In the genomic region with DNA sequence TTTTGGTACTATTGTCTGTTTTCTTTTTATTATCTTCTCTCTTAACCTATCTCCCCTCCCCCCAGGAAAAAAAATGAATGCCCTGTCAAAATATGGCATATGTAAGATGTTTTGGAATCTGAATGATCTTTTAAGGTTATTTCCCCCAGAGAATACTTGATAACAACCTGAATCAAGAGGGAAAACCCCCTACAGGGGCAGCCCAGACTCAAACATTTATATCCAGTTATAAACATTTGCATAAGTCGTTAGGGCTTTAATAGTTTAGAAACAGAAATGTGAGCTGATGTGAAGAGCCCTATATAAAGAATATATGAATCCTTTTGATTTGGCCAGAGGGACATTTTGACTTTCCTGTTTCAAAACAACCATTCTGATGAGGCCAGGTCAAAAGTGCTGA, we compare ENCODE assay signal across 22 cellular contexts.
DNase-seq lines count a peak whose midpoint lies in the region; ATAC-seq and TF ChIP-seq lines count a peak whose summit lies in the region.
"Had no signal": no experiment of that assay in that cellular context is flagged by ENCODE, and none has a peak within 500 bp of the region (broad histone marks: within the 10 kb centered on the region; RNA-seq: fewer than 3 reads in every experiment).

No MANE protein-coding gene starts in this region.

- peaks cover 16% of the 10 kb centered on the region for H3F3A ChIP-seq in neural progenitor cell (ENCODE audit: low read depth)

- H3K36me3 ChIP-seq in KMS-11 (ENCODE audit: insufficient read depth) = no peaks in the 10 kb centered on the region
- no peaks in the 10 kb centered on the region for H3K36me3 ChIP-seq in neural progenitor cell
- H3K36me3 ChIP-seq: suprapubic skin had no signal

- no peaks in the 10 kb centered on the region for H3K27me3 ChIP-seq in KMS-11 (ENCODE audit: insufficient read depth, low read depth)
- no peaks in the 10 kb centered on the region for H3K27me3 ChIP-seq in neural progenitor cell
- H3K27me3 ChIP-seq: suprapubic skin had no signal

- POLR2A ChIA-PET in activated CD8-positive, alpha-beta T cell treated with anti-CD3 and anti-CD28 coated beads for 36 hours (lab: Charles Lee) = interaction anchor here (0.6 kb wide), 1 partner anchor 84 kb away, joined by 3 read pairs; no protein-coding TSS in a partner anchor
- POLR2A ChIA-PET in activated CD8-positive, alpha-beta T cell treated with anti-CD3 and anti-CD28 coated beads, Interleukin-2, amount 10 ng/mL, durations not matched to agents 7 days and 5 days (lab: Charles Lee) = interaction anchor here (0.6 kb wide), 1 partner anchor 37 kb away, joined by 5 read pairs; no protein-coding TSS in a partner anchor
- POLR2A ChIA-PET in GM10248 (lab: Yijun Ruan, JAX) = no interaction called here

- TF ChIP-seq CTCF in activated CD8-positive, alpha-beta T cell treated with anti-CD3 and anti-CD28 coated beads for 36 hours (IDR thresholded peaks at IDR 0.05) = no peak
- no peak for TF ChIP-seq CTCF in KMS-11 (conservative IDR thresholded peaks at IDR 0.05; ENCODE audit: low read depth, low read length)
- no peak for TF ChIP-seq CTCF in neural progenitor cell (IDR thresholded peaks at IDR 0.05)
- TF ChIP-seq CTCF in GM10248 (IDR thresholded peaks at IDR 0.05; ENCODE audit: control extremely low read depth, extremely low read depth, low read depth, missing control alignments) = no peak

- H3K4me2 ChIP-seq in KMS-11 = peak overlapping the region; percentile 49
- no peak overlapping the region for H3K4me2 ChIP-seq in neural progenitor cell

- no peak overlapping the region for H3K4me3 ChIP-seq in KMS-11 (IDR thresholded peaks at IDR 0.05; ENCODE audit: insufficient read depth, low read depth, low read length)
- no peak overlapping the region for H3K4me3 ChIP-seq in neural progenitor cell
- H3K4me3 ChIP-seq: SK-N-MC, suprapubic skin had no signal

- no peaks in the 10 kb centered on the region for H3K79me2 ChIP-seq in KMS-11 (ENCODE audit: insufficient read depth, low read depth)
- no peaks in the 10 kb centered on the region for H3K79me2 ChIP-seq in neural progenitor cell (ENCODE audit: low read depth)

- H3K27ac Mint-ChIP-seq in activated CD8-positive, alpha-beta T cell treated with anti-CD3 and anti-CD28 coated beads for 36 hours = peak overlapping the region; percentile 67
- H3K27ac Mint-ChIP-seq in activated CD8-positive, alpha-beta T cell treated with anti-CD3 and anti-CD28 coated beads, Interleukin-2, amount 10 ng/mL, durations not matched to agents 7 days and 5 days = no peak overlapping the region
- peak overlapping the region; percentile 62 for H3K27ac Mint-ChIP-seq in activated naive CD8-positive, alpha-beta T cell
- no peak overlapping the region for H3K27ac Mint-ChIP-seq in neural progenitor cell
- H3K27ac Mint-ChIP-seq: T-helper 2 cell treated with Interferon-gamma antibody and Interleukin-4, amounts not matched to agents 5 μg/mL and 100 μg/mL, for 36 hours had no signal

- peaks cover 47% of the 10 kb centered on the region for H3K4me1 Mint-ChIP-seq in activated CD8-positive, alpha-beta T cell treated with anti-CD3 and anti-CD28 coated beads for 36 hours (ENCODE audit: low read depth)
- H3K4me1 Mint-ChIP-seq in activated CD8-positive, alpha-beta T cell treated with anti-CD3 and anti-CD28 coated beads, Interleukin-2, amount 10 ng/mL, durations not matched to agents 7 days and 5 days (ENCODE audit: low read depth) = peaks cover 12% of the 10 kb centered on the region
- H3K4me1 Mint-ChIP-seq in activated naive CD8-positive, alpha-beta T cell (ENCODE audit: low read depth) = peaks cover 49% of the 10 kb centered on the region
- H3K4me1 Mint-ChIP-seq in neural progenitor cell = peaks cover 25% of the 10 kb centered on the region

- peak; percentile 25 for DNase-seq in activated CD8-positive, alpha-beta T cell treated with anti-CD3 and anti-CD28 coated beads for 36 hours
- no peak for DNase-seq in activated CD8-positive, alpha-beta T cell treated with anti-CD3 and anti-CD28 coated beads, Interleukin-2, amount 10 ng/mL, durations not matched to agents 7 days and 5 days
- DNase-seq in neural progenitor cell (ENCODE audit: low spot score) (no peak), NCI-H226 (no peak), GM10248 (ENCODE audit: extremely low spot score) (no peak)
- DNase-seq: activated CD4-positive, alpha-beta T cell treated with anti-CD3 and anti-CD28 coated beads, Interleukin-2, amount 50 U/mL, for 4 hours; AML-193; Caco-2; DND-41; H7; Kasumi-1; kidney glomerular epithelial cell; NCI-H1092; NCI-H1930; occipital lobe had no signal

- H3K9me3 Mint-ChIP-seq in activated CD8-positive, alpha-beta T cell treated with anti-CD3 and anti-CD28 coated beads for 36 hours = peaks cover 3% of the 10 kb centered on the region
- H3K9me3 Mint-ChIP-seq in activated CD8-positive, alpha-beta T cell treated with anti-CD3 and anti-CD28 coated beads, Interleukin-2, amount 10 ng/mL, durations not matched to agents 7 days and 5 days (ENCODE audit: insufficient read depth) = no peaks in the 10 kb centered on the region
- peaks cover 4% of the 10 kb centered on the region for H3K9me3 Mint-ChIP-seq in activated naive CD8-positive, alpha-beta T cell (ENCODE audit: low read depth)
- H3K9me3 Mint-ChIP-seq in neural progenitor cell = no peaks in the 10 kb centered on the region
- H3K9me3 Mint-ChIP-seq: T-helper 2 cell treated with Interferon-gamma antibody and Interleukin-4, amounts not matched to agents 5 μg/mL and 100 μg/mL, for 36 hours had no signal

- H3K9me3 ChIP-seq in neural progenitor cell (ENCODE audit: low read depth) = no peaks in the 10 kb centered on the region
- H3K9me3 ChIP-seq: Caco-2, suprapubic skin had no signal

- H3K27me3 Mint-ChIP-seq in activated CD8-positive, alpha-beta T cell treated with anti-CD3 and anti-CD28 coated beads for 36 hours = no peaks in the 10 kb centered on the region
- H3K27me3 Mint-ChIP-seq in activated CD8-positive, alpha-beta T cell treated with anti-CD3 and anti-CD28 coated beads, Interleukin-2, amount 10 ng/mL, durations not matched to agents 7 days and 5 days (ENCODE audit: low read depth) = no peaks in the 10 kb centered on the region
- H3K27me3 Mint-ChIP-seq in activated naive CD8-positive, alpha-beta T cell = no peaks in the 10 kb centered on the region
- peaks cover 2% of the 10 kb centered on the region for H3K27me3 Mint-ChIP-seq in neural progenitor cell (ENCODE audit: insufficient read depth, low read depth)

- H3K4me3 Mint-ChIP-seq in activated CD8-positive, alpha-beta T cell treated with anti-CD3 and anti-CD28 coated beads for 36 hours = no peak overlapping the region
- no peak overlapping the region for H3K4me3 Mint-ChIP-seq in activated CD8-positive, alpha-beta T cell treated with anti-CD3 and anti-CD28 coated beads, Interleukin-2, amount 10 ng/mL, durations not matched to agents 7 days and 5 days
- H3K4me3 Mint-ChIP-seq in activated naive CD8-positive, alpha-beta T cell = peak overlapping the region; percentile 3
- H3K4me3 Mint-ChIP-seq in neural progenitor cell = no peak overlapping the region
- H3K4me3 Mint-ChIP-seq: T-helper 2 cell treated with Interferon-gamma antibody and Interleukin-4, amounts not matched to agents 5 μg/mL and 100 μg/mL, for 36 hours had no signal

- H3K9ac ChIP-seq in KMS-11 (no peak overlapping the region), neural progenitor cell (no peak overlapping the region)

- H3K4me1 ChIP-seq in KMS-11 (ENCODE audit: low read depth, poor library complexity, severe bottlenecking) (peaks cover 21% of the 10 kb centered on the region), neural progenitor cell (peaks cover 30% of the 10 kb centered on the region)
- H3K4me1 ChIP-seq: Caco-2, suprapubic skin had no signal

- H2AFZ ChIP-seq in KMS-11 (ENCODE audit: low read depth) = peak overlapping the region; percentile 41; the same call in 1 of the 2 replicates
- H2AFZ ChIP-seq in neural progenitor cell (replicated peaks) = no peak overlapping the region

- peak overlapping the region; percentile 22; the same call in 1 of the 2 replicates for H3K27ac ChIP-seq in KMS-11
- H3K27ac ChIP-seq in neural progenitor cell = peak overlapping the region; percentile 27
- H3K27ac ChIP-seq: epithelial cell of prostate, SK-N-MC, suprapubic skin had no signal

- intact Hi-C loops in activated CD8-positive, alpha-beta T cell treated with anti-CD3 and anti-CD28 coated beads for 36 hours (cut with micrococcal nuclease) = no loop called here

- H3K36me3 Mint-ChIP-seq in activated CD8-positive, alpha-beta T cell treated with anti-CD3 and anti-CD28 coated beads for 36 hours (ENCODE audit: low read depth) = no peaks in the 10 kb centered on the region
- no peaks in the 10 kb centered on the region for H3K36me3 Mint-ChIP-seq in activated CD8-positive, alpha-beta T cell treated with anti-CD3 and anti-CD28 coated beads, Interleukin-2, amount 10 ng/mL, durations not matched to agents 7 days and 5 days (ENCODE audit: low read depth)
- peaks cover 2% of the 10 kb centered on the region for H3K36me3 Mint-ChIP-seq in activated naive CD8-positive, alpha-beta T cell
- H3K36me3 Mint-ChIP-seq in neural progenitor cell = no peaks in the 10 kb centered on the region

- CTCF ChIA-PET in activated CD8-positive, alpha-beta T cell treated with anti-CD3 and anti-CD28 coated beads for 36 hours (lab: Charles Lee) = interaction anchor here (0.7 to 2.8 kb wide), 4 partner anchors 13 to 405 kb away, joined by 3 to 18 read pairs (median 8); partner anchors contain the start of gene SLC25A24
- CTCF ChIA-PET in activated CD8-positive, alpha-beta T cell treated with anti-CD3 and anti-CD28 coated beads, Interleukin-2, amount 10 ng/mL, durations not matched to agents 7 days and 5 days (lab: Charles Lee) = interaction anchor here (1.5 to 2.5 kb wide), 2 partner anchors 8 to 330 kb away, joined by 3 to 10 read pairs; no protein-coding TSS in a partner anchor
- CTCF ChIA-PET in GM10248 (lab: Yijun Ruan, JAX) = interaction anchor here (1.1 to 20.0 kb wide), 4 partner anchors 10 to 331 kb away, joined by 3 to 509 read pairs (median 10); no protein-coding TSS in a partner anchor

- H4K20me1 ChIP-seq in KMS-11 (ENCODE audit: insufficient read depth) (no peaks in the 10 kb centered on the region), neural progenitor cell (ENCODE audit: low read depth) (no peaks in the 10 kb centered on the region)

- peak; percentile 61 for ATAC-seq in activated CD8-positive, alpha-beta T cell treated with anti-CD3 and anti-CD28 coated beads for 36 hours
- ATAC-seq in activated CD8-positive, alpha-beta T cell treated with anti-CD3 and anti-CD28 coated beads, Interleukin-2, amount 10 ng/mL, durations not matched to agents 7 days and 5 days = no peak
- no peak for ATAC-seq in HG03354 (IDR thresholded peaks at IDR 0.05; ENCODE audit: poor library complexity, severe bottlenecking, unreplicated experiment)

Comparison
In these comparisons a context has a peak if more than half of its experiments do, and no peak if none do; other contexts are left out.
1. H3K27ac Mint-ChIP-seq: peak in activated CD8-positive, alpha-beta T cell treated with anti-CD3 and anti-CD28 coated beads for 36 hours (single experiment) and activated naive CD8-positive, alpha-beta T cell (single experiment); none in activated CD8-positive, alpha-beta T cell treated with anti-CD3 and anti-CD28 coated beads, Interleukin-2, amount 10 ng/mL, durations not matched to agents 7 days and 5 days (single experiment) and neural progenitor cell (single experiment).